ENCODE assay signal across 21 cellular contexts in the genomic region with DNA sequence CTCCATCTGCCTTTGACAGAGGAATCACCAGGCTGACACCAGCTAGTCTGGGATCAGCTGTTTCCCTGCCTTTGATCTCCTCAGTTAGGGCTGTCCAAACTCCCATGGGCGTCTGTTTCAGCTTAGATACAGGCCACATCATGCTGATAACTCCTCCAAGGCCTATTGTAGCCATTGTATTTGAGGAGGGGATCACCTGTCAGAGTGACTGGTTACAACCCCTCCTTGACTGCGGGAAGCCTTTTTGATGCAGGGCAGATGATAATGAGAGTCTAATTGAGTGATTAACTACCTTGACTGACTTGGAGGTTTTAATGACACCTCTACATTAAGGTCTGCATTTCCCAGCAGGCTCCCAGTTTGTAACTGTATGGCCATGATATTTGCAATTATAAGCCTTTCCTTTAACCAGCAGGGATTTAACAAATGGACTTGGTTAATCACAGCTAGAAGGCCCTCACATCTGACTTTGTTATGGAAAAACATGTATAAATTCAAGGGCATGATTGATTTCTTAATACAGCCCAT.
A peak's percentile ranks its signal among the peaks of the same experiment; 100 is the strongest.
DNase-seq lines count a peak whose midpoint lies in the region; ATAC-seq, FAIRE-seq and TF ChIP-seq lines count a peak whose summit lies in the region.
"Had no signal": no experiment of that assay in that cellular context is flagged by ENCODE, and none has a peak within 500 bp of the region (broad histone marks: within the 10 kb centered on the region; RNA-seq: fewer than 3 reads in every experiment).

No MANE protein-coding gene starts in this region.

- DNase-seq in NCI-H82 (lab: John Stamatoyannopoulos, UW), result peak; percentile 13
- no peak for DNase-seq in NCI-H82 treated with DMSO at 0.1 percent for 48 hours (lab: John Stamatoyannopoulos, UW; ENCODE audit: unreplicated experiment)
- DNase-seq in NCI-H2227 (lab: John Stamatoyannopoulos, UW; ENCODE audit: unreplicated experiment), result peak; percentile 89
- DNase-seq in iPS DF 6.9 (ENCODE audit: low read depth, low spot score), result peak; percentile 92
- DNase-seq in urothelium cell line (ENCODE audit: low spot score), result no peak
- DNase-seq in medulla oblongata (ENCODE audit: extremely low spot score), result no peak
- DNase-seq: 8988T; activated CD4-positive, alpha-beta T cell treated with anti-CD3 and anti-CD28 coated beads, Interleukin-2, amount 50 U/mL, for 4 hours; activated naive CD8-positive, alpha-beta T cell treated with anti-CD3 and anti-CD28 coated beads for 36 hours; activated T-cell treated with anti-CD3 and anti-CD28 coated beads, Interleukin-2, amount 50 U/mL, for 24 hours; effector memory CD8-positive, alpha-beta T cell; MM.1S; NCI-H526; sigmoid colon; stimulated activated CD4-positive, alpha-beta T cell treated with anti-CD3 and anti-CD28 coated beads, Interleukin-2, amount 100 ng/mL, for 48 hours had no signal

- FAIRE-seq in urothelium cell line (lab: Jason Lieb, UNC), result peak; percentile 72
- FAIRE-seq: RCC 7860, TTC549 had no signal

- ATAC-seq in gastroesophageal sphincter, result no peak
- ATAC-seq in HG02852 (IDR thresholded peaks at IDR 0.05; ENCODE audit: unreplicated experiment), result no peak
- ATAC-seq: effector memory CD8-positive, alpha-beta T cell had no signal

- H3K4me1 ChIP-seq in iPS DF 6.9 (ENCODE audit: control insufficient read depth, insufficient read depth, low read length) (no peaks in the 10 kb centered on the region; the same call in 1 of the 2 replicates), gastroesophageal sphincter (no peaks in the 10 kb centered on the region)
- H3K4me1 ChIP-seq: sigmoid colon had no signal

- no peaks in the 10 kb centered on the region for H3K9me3 ChIP-seq in iPS DF 6.9 (ENCODE audit: control insufficient read depth, insufficient read depth, low read length)
- no peaks in the 10 kb centered on the region for H3K9me3 ChIP-seq in gastroesophageal sphincter

- H3K4me3 ChIP-seq in iPS DF 6.9 (ENCODE audit: low read length), result no peak overlapping the region
- H3K4me3 ChIP-seq in gastroesophageal sphincter, result no peak overlapping the region
- H3K4me3 ChIP-seq: lung, sigmoid colon had no signal

- no CpG with 5 or more reads among the region's 2 CpGs for WGBS in iPS DF 6.9 (ENCODE audit: insufficient coverage, insufficient read length)
- WGBS in gastroesophageal sphincter (ENCODE audit: low coverage in 1 of 2), 2 donors, result 40% methylated on average over 1 of the region's 2 CpGs; no CpG with 5 or more reads in 1 of the 2 donors

- TF ChIP-seq POLR2A in gastroesophageal sphincter (IDR thresholded peaks at IDR 0.05), result no peak

- H3K27me3 ChIP-seq in iPS DF 6.9 (ENCODE audit: control insufficient read depth, insufficient read depth, low read length) (peaks cover 17% of the 10 kb centered on the region), gastroesophageal sphincter (no peaks in the 10 kb centered on the region)
- H3K27me3 ChIP-seq: sigmoid colon had no signal

- H3K36me3 ChIP-seq in iPS DF 6.9 (ENCODE audit: control insufficient read depth, insufficient read depth, low read length) (no peaks in the 10 kb centered on the region), gastroesophageal sphincter (no peaks in the 10 kb centered on the region)
- H3K36me3 ChIP-seq: sigmoid colon had no signal

- H3K27ac ChIP-seq in iPS DF 6.9 (ENCODE audit: low read length), result no peak overlapping the region
- no peak overlapping the region for H3K27ac ChIP-seq in gastroesophageal sphincter
- H3K27ac ChIP-seq: C4-2B, sigmoid colon had no signal

- TF ChIP-seq CTCF in gastroesophageal sphincter (IDR thresholded peaks at IDR 0.05), result no peak

- TF ChIP-seq EP300 in gastroesophageal sphincter (IDR thresholded peaks at IDR 0.05), result no peak

Comparison
In these comparisons a context has a peak if more than half of its experiments do, and no peak if none do; other contexts are left out.
1. DNase-seq: peak in NCI-H82 (single experiment), NCI-H2227 (single experiment) and iPS DF 6.9 (single experiment); none in NCI-H82 treated with DMSO at 0.1 percent for 48 hours (single experiment), urothelium cell line (single experiment) and medulla oblongata (single experiment).